In the genomic region with DNA sequence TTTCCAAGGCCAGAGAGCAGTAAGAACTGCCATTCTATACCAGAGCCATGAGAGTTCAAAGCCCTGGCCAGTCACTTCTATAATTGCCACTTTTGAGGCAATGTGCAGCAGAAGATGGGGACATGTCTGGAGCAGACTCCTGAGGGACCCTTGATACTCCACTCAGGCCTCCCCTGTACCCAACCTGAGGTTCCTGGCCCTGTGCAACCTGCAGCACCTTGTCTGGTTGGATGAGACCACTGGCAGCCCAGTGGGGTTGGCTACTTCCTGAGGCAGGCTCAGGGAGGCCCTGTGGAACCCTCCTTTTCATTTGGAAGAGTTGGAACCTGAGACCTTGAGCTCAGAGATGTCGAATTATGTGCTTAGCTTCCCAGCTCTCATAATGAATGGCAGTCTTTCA, we compare ENCODE assay signal across 19 cellular contexts. TPM values are rescaled to one million over a fixed set of nuclear protein-coding genes. Genes with fewer than 3 reads are reported as not detected.
"Had no signal": no experiment of that assay in that cellular context is flagged by ENCODE, and none has a peak within 500 bp of the region (broad histone marks: within the 10 kb centered on the region; RNA-seq: fewer than 3 reads in every experiment).

No MANE protein-coding gene starts in this region.

- H3K4me3 Mint-ChIP-seq: activated B cell treated with CpG ODN at 0.5 μM for 24 hours; activated CD4-positive, alpha-beta memory T cell treated with anti-CD3 and anti-CD28 coated beads, Interleukin-2, amount 10 ng/mL, durations not matched to agents 7 days and 5 days; activated naive CD8-positive, alpha-beta T cell treated with anti-CD3 and anti-CD28 coated beads for 36 hours; activated T-cell treated with anti-CD3 and anti-CD28 coated beads, Interleukin-2, amount 50 U/mL, for 72 hours; effector memory CD8-positive, alpha-beta T cell; immature natural killer cell; natural killer cell; T-cell had no signal

- DNase-seq: activated B cell treated with CpG ODN at 0.5 μM for 24 hours; activated CD4-positive, alpha-beta memory T cell treated with anti-CD3 and anti-CD28 coated beads, Interleukin-2, amount 10 ng/mL, durations not matched to agents 7 days and 5 days; activated CD4-positive, alpha-beta T cell treated with anti-CD3 and anti-CD28 coated beads for 4 hours; activated gamma-delta T cell treated with Interleukin-2 at 50 U/mL for 16 hours; activated naive CD8-positive, alpha-beta T cell treated with anti-CD3 and anti-CD28 coated beads for 36 hours; activated T-cell treated with anti-CD3 and anti-CD28 coated beads, Interleukin-2, amount 50 U/mL, for 72 hours; amniotic stem cell; effector memory CD8-positive, alpha-beta T cell; immature natural killer cell; left cardiac atrium; natural killer cell; stimulated activated naive CD8-positive, alpha-beta T cell treated with anti-CD3 and anti-CD28 coated beads, Interleukin-15, Interleukin-2, amounts not matched to agents 100 U/mL and 50 U/mL, for 24 hours; substantia nigra; transverse colon had no signal

- H3K4me1 ChIP-seq: pancreas had no signal

- H3K27me3 ChIP-seq: pancreas, transverse colon had no signal

- ATAC-seq: activated T-cell treated with anti-CD3 and anti-CD28 coated beads, Interleukin-2, amount 50 U/mL, for 72 hours; effector memory CD8-positive, alpha-beta T cell; left cardiac atrium; natural killer cell; pancreas; stimulated activated naive CD8-positive, alpha-beta T cell treated with anti-CD3 and anti-CD28 coated beads, Interleukin-15, Interleukin-2, amounts not matched to agents 100 U/mL and 50 U/mL, for 24 hours; T-cell had no signal

- H3K4me3 ChIP-seq: lung, pancreas, SK-N-MC, transverse colon had no signal

- H3K9me3 ChIP-seq: neutrophil, pancreas, transverse colon had no signal

- H3K36me3 ChIP-seq: neutrophil, pancreas, transverse colon had no signal

- H3K36me3 Mint-ChIP-seq: activated naive CD8-positive, alpha-beta T cell treated with anti-CD3 and anti-CD28 coated beads for 36 hours; immature natural killer cell; natural killer cell; T-cell had no signal

- H3K27ac Mint-ChIP-seq: activated B cell treated with CpG ODN at 0.5 μM for 24 hours; activated CD4-positive, alpha-beta memory T cell treated with anti-CD3 and anti-CD28 coated beads, Interleukin-2, amount 10 ng/mL, durations not matched to agents 7 days and 5 days; activated naive CD8-positive, alpha-beta T cell treated with anti-CD3 and anti-CD28 coated beads for 36 hours; activated T-cell treated with anti-CD3 and anti-CD28 coated beads, Interleukin-2, amount 50 U/mL, for 72 hours; effector memory CD8-positive, alpha-beta T cell; immature natural killer cell; natural killer cell; T-cell had no signal

- H3K4me1 Mint-ChIP-seq: activated CD4-positive, alpha-beta memory T cell treated with anti-CD3 and anti-CD28 coated beads, Interleukin-2, amount 10 ng/mL, durations not matched to agents 7 days and 5 days; activated naive CD8-positive, alpha-beta T cell treated with anti-CD3 and anti-CD28 coated beads for 36 hours; immature natural killer cell; natural killer cell; T-cell had no signal

- H3K27ac ChIP-seq: neutrophil, pancreas, SK-N-MC, transverse colon had no signal

- H3K9me3 Mint-ChIP-seq: activated B cell treated with CpG ODN at 0.5 μM for 24 hours; activated CD4-positive, alpha-beta memory T cell treated with anti-CD3 and anti-CD28 coated beads, Interleukin-2, amount 10 ng/mL, durations not matched to agents 7 days and 5 days; activated naive CD8-positive, alpha-beta T cell treated with anti-CD3 and anti-CD28 coated beads for 36 hours; effector memory CD8-positive, alpha-beta T cell; natural killer cell had no signal

RNA-seq across cellular contexts. Expression of a gene that starts 54.4 kb away (rescaled TPM):
- total RNA-seq: activated CD4-positive, alpha-beta memory T cell treated with anti-CD3 and anti-CD28 coated beads, Interleukin-2, amount 10 ng/mL, durations not matched to agents 7 days and 5 days; natural killer cell had no signal
- polyA plus RNA-seq: immature natural killer cell had no signal
